Comparison of ENCODE assay signal across 10 cellular contexts in genomic region chr15:81038975-81039607, GRCh38. TPM values are rescaled to one million over a fixed set of nuclear protein-coding genes. Genes with fewer than 3 reads are reported as not detected.
DNase-seq lines count a peak whose midpoint lies in the region; ATAC-seq and TF ChIP-seq lines count a peak whose summit lies in the region.
"Had no signal": no experiment of that assay in that cellular context is flagged by ENCODE, and none has a peak within 500 bp of the region (broad histone marks: within the 10 kb centered on the region; RNA-seq: fewer than 3 reads in every experiment).

No MANE protein-coding gene starts in this region.

- peak; percentile 83 for ATAC-seq in RWPE2 (ENCODE audit: low read depth)
- ATAC-seq in esophagus mucosa: peak; percentile 96
- no peak for ATAC-seq in HG03095 (IDR thresholded peaks at IDR 0.05; ENCODE audit: unreplicated experiment)
- ATAC-seq: sciatic nerve had no signal

- H3K4me1 ChIP-seq in RWPE2 (ENCODE audit: insufficient read depth, poor library complexity, severe bottlenecking) (peaks cover 9% of the 10 kb centered on the region), prostate gland (replicated peaks) (no peaks in the 10 kb centered on the region)

- H3K27ac ChIP-seq in RWPE2 (ENCODE audit: poor library complexity, severe bottlenecking) (no peak overlapping the region), prostate gland (no peak overlapping the region)

- intact Hi-C loops in prostate gland (cut with DNase I): no loop called here

- peaks cover 2% of the 10 kb centered on the region for H3K9me3 Mint-ChIP-seq in activated CD4-positive, alpha-beta T cell treated with anti-CD3 and anti-CD28 coated beads, Interleukin-2, amount 10 ng/mL, durations not matched to agents 7 days and 5 days

- peaks cover 12% of the 10 kb centered on the region for H3K4me1 Mint-ChIP-seq in activated CD4-positive, alpha-beta T cell treated with anti-CD3 and anti-CD28 coated beads, Interleukin-2, amount 10 ng/mL, durations not matched to agents 7 days and 5 days

- H3K36me3 Mint-ChIP-seq in activated CD4-positive, alpha-beta T cell treated with anti-CD3 and anti-CD28 coated beads, Interleukin-2, amount 10 ng/mL, durations not matched to agents 7 days and 5 days (ENCODE audit: low read depth): no peaks in the 10 kb centered on the region

- TF ChIP-seq POLR2A in prostate gland (IDR thresholded peaks at IDR 0.05): no peak

- POLR2A ChIA-PET in activated CD4-positive, alpha-beta T cell treated with anti-CD3 and anti-CD28 coated beads, Interleukin-2, amount 10 ng/mL, durations not matched to agents 7 days and 5 days (lab: Charles Lee): no interaction called here

- H3K27me3 Mint-ChIP-seq in activated CD4-positive, alpha-beta T cell treated with anti-CD3 and anti-CD28 coated beads, Interleukin-2, amount 10 ng/mL, durations not matched to agents 7 days and 5 days: no peaks in the 10 kb centered on the region

- H3K27ac Mint-ChIP-seq in activated CD4-positive, alpha-beta T cell treated with anti-CD3 and anti-CD28 coated beads, Interleukin-2, amount 10 ng/mL, durations not matched to agents 7 days and 5 days: peak overlapping the region; percentile 21

- no peak for DNase-seq in activated CD4-positive, alpha-beta T cell treated with anti-CD3 and anti-CD28 coated beads, Interleukin-2, amount 10 ng/mL, durations not matched to agents 7 days and 5 days
- DNase-seq in activated CD4-positive, alpha-beta T cell treated with anti-CD3 and anti-CD28 coated beads for 4 hours: no peak
- DNase-seq in RWPE2 (ENCODE audit: low spot score) (no peak), prostate gland (ENCODE audit: low spot score) (peak; percentile 12), AG08395 (ENCODE audit: low spot score) (no peak), COR-L47 (lab: John Stamatoyannopoulos, UW) (no peak)
- DNase-seq: MV-4-11 had no signal

- 33% methylated on average over 4 of the region's 4 CpGs for WGBS in prostate gland

- no peak overlapping the region for H3K4me3 Mint-ChIP-seq in activated CD4-positive, alpha-beta T cell treated with anti-CD3 and anti-CD28 coated beads, Interleukin-2, amount 10 ng/mL, durations not matched to agents 7 days and 5 days

- H3K4me3 ChIP-seq in RWPE2 (ENCODE audit: severe bottlenecking) (no peak overlapping the region), prostate gland (no peak overlapping the region)

- CTCF ChIA-PET in activated CD4-positive, alpha-beta T cell treated with anti-CD3 and anti-CD28 coated beads, Interleukin-2, amount 10 ng/mL, durations not matched to agents 7 days and 5 days (lab: Charles Lee): interaction anchor here (0.6 to 0.7 kb wide), 2 partner anchors 15 to 137 kb away, joined by 3 read pairs; no protein-coding TSS in a partner anchor

- TF ChIP-seq CTCF in RWPE2 (IDR thresholded peaks at IDR 0.05; ENCODE audit: poor library complexity, severe bottlenecking) (no peak), prostate gland (IDR thresholded peaks at IDR 0.05) (no peak)

- H3K27me3 ChIP-seq in RWPE2 (ENCODE audit: insufficient read depth, poor library complexity, severe bottlenecking) (no peaks in the 10 kb centered on the region), prostate gland (replicated peaks; ENCODE audit: insufficient read depth) (no peaks in the 10 kb centered on the region)

- H3K36me3 ChIP-seq in RWPE2 (ENCODE audit: low read depth) (no peaks in the 10 kb centered on the region), prostate gland (no peaks in the 10 kb centered on the region)

- H3K9me3 ChIP-seq in RWPE2 (ENCODE audit: severe bottlenecking) (no peaks in the 10 kb centered on the region), prostate gland (no peaks in the 10 kb centered on the region)

RNA-seq across cellular contexts. Expression of gene TLNRD1, which starts 38.4 kb away (rescaled TPM):
- total RNA-seq in activated CD4-positive, alpha-beta T cell treated with anti-CD3 and anti-CD28 coated beads, Interleukin-2, amount 10 ng/mL, durations not matched to agents 7 days and 5 days: 10 to 100 TPM; 28.6 to 34.2 TPM
- total RNA-seq in esophagus mucosa (17.7 TPM), prostate gland (10 to 100 TPM; 19.3 to 25.4 TPM)

RNA-seq across cellular contexts. Expression of gene MESD, which starts 49.5 kb away (rescaled TPM):
- 10 to 100 TPM; 34.0 to 34.3 TPM for total RNA-seq in activated CD4-positive, alpha-beta T cell treated with anti-CD3 and anti-CD28 coated beads, Interleukin-2, amount 10 ng/mL, durations not matched to agents 7 days and 5 days
- total RNA-seq in esophagus mucosa: 15.7 TPM
- 10 to 100 TPM; 28.0 to 33.9 TPM for total RNA-seq in prostate gland
